In the genomic region with DNA sequence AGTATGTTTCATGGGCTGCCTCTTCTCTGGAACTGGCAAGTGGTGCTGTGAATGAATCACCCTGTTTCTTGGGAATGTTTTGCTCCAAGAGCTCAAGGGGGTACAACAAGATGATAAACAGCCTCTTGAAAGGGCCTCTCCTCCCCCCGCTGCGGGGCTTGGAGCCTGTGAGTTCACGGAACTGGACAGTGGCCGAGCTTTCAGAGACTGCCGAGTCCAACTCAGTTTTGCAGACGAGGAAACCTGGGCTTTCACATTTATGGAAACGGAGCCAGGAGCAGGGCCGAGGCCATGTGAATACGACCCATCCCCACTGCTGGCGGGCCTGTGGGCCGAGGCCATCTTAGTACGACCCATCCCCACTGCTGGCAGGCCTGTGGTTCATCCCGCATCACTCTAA, we compare ENCODE assay signal across 1 cellular context.
TF ChIP-seq lines count a peak whose summit lies in the region.

No MANE protein-coding gene starts in this region.

TF ChIP-seq in HepG2, 621 proteins besides CTCF, POLR2A, EP300 and RAD21:
- TF ChIP-seq ZNF501 (CRISPR knock-in tag; IDR thresholded peaks at IDR 0.05) (0 out of 2 replicates have a peak, but pooled peaks have one; percentile 14), TCF7 (IDR thresholded peaks at IDR 0.05; ENCODE audit: low read depth) (no peak), THAP11 (CRISPR knock-in tag; IDR thresholded peaks at IDR 0.05) (no peak), ZNF549 (CRISPR knock-in tag; IDR thresholded peaks at IDR 0.05) (no peak), NR2F1 (CRISPR knock-in tag; IDR thresholded peaks at IDR 0.05) (no peak), NFIB (CRISPR knock-in tag; IDR thresholded peaks at IDR 0.05; ENCODE audit: borderline replicate concordance) (no peak), TBP (CRISPR knock-in tag; IDR thresholded peaks at IDR 0.05) (no peak), MTERF4 (CRISPR knock-in tag; IDR thresholded peaks at IDR 0.05) (0 out of 2 replicates have a peak, but pooled peaks have one; percentile 29), ZBTB20 (CRISPR knock-in tag; IDR thresholded peaks at IDR 0.05; ENCODE audit: borderline replicate concordance, low read depth) (no peak), ZNF446 (CRISPR knock-in tag; IDR thresholded peaks at IDR 0.05) (no peak), SMAD1 (CRISPR knock-in tag; IDR thresholded peaks at IDR 0.05; ENCODE audit: borderline replicate concordance, low read depth) (0 out of 2 replicates have a peak, but pooled peaks have one; percentile 3), ARHGAP35 (CRISPR knock-in tag; IDR thresholded peaks at IDR 0.05; ENCODE audit: borderline replicate concordance) (0 out of 2 replicates have a peak, but pooled peaks have one; percentile 37), KLF16 (CRISPR knock-in tag; IDR thresholded peaks at IDR 0.05) (no peak), THYN1 (CRISPR knock-in tag; IDR thresholded peaks at IDR 0.05; ENCODE audit: borderline replicate concordance, low read depth) (no peak), HOXA3 (CRISPR knock-in tag; IDR thresholded peaks at IDR 0.05) (0 out of 2 replicates have a peak, but pooled peaks have one; percentile 9), ZFY (CRISPR knock-in tag; IDR thresholded peaks at IDR 0.05) (0 out of 2 replicates have a peak, but pooled peaks have one; percentile 13), HIVEP1 (CRISPR knock-in tag; IDR thresholded peaks at IDR 0.05) (0 out of 2 replicates have a peak, but pooled peaks have one; percentile 10), ZBTB38 (CRISPR knock-in tag; IDR thresholded peaks at IDR 0.05) (0 out of 2 replicates have a peak, but pooled peaks have one; percentile 54), PHF21A (CRISPR knock-in tag; IDR thresholded peaks at IDR 0.05) (no peak), HNRNPLL (IDR thresholded peaks at IDR 0.05; ENCODE audit: low read depth, low read length, poor library complexity, severe bottlenecking) (peak; percentile 10)
- TF ChIP-seq, protein P1, sequence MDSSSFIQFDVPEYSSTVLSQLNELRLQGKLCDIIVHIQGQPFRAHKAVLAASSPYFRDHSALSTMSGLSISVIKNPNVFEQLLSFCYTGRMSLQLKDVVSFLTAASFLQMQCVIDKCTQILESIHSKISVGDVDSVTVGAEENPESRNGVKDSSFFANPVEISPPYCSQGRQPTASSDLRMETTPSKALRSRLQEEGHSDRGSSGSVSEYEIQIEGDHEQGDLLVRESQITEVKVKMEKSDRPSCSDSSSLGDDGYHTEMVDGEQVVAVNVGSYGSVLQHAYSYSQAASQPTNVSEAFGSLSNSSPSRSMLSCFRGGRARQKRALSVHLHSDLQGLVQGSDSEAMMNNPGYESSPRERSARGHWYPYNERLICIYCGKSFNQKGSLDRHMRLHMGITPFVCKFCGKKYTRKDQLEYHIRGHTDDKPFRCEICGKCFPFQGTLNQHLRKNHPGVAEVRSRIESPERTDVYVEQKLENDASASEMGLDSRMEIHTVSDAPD (CRISPR knock-in tag; IDR thresholded peaks at IDR 0.05), result no peak
- TF ChIP-seq, protein P2, sequence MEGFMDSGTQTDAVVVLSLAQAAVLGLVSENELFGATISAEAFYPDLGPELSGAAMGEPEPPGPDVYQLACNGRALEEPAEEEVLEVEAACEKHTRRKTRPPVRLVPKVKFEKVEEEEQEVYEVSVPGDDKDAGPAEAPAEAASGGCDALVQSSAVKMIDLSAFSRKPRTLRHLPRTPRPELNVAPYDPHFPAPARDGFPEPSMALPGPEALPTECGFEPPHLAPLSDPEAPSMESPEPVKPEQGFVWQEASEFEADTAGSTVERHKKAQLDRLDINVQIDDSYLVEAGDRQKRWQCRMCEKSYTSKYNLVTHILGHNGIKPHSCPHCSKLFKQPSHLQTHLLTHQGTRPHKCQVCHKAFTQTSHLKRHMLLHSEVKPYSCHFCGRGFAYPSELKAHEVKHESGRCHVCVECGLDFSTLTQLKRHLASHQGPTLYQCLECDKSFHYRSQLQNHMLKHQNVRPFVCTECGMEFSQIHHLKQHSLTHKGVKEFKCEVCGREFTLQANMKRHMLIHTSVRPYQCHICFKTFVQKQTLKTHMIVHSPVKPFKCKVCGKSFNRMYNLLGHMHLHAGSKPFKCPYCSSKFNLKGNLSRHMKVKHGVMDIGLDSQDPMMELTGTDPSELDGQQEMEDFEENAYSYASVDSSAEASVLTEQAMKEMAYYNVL (CRISPR knock-in tag; IDR thresholded peaks at IDR 0.05; ENCODE audit: borderline replicate concordance), result no peak
- TF ChIP-seq, protein P3, sequence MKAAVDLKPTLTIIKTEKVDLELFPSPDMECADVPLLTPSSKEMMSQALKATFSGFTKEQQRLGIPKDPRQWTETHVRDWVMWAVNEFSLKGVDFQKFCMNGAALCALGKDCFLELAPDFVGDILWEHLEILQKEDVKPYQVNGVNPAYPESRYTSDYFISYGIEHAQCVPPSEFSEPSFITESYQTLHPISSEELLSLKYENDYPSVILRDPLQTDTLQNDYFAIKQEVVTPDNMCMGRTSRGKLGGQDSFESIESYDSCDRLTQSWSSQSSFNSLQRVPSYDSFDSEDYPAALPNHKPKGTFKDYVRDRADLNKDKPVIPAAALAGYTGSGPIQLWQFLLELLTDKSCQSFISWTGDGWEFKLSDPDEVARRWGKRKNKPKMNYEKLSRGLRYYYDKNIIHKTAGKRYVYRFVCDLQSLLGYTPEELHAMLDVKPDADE (CRISPR knock-in tag; IDR thresholded peaks at IDR 0.05), result no peak
- TF ChIP-seq, protein P4, sequence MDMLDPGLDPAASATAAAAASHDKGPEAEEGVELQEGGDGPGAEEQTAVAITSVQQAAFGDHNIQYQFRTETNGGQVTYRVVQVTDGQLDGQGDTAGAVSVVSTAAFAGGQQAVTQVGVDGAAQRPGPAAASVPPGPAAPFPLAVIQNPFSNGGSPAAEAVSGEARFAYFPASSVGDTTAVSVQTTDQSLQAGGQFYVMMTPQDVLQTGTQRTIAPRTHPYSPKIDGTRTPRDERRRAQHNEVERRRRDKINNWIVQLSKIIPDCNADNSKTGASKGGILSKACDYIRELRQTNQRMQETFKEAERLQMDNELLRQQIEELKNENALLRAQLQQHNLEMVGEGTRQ (IDR thresholded peaks at IDR 0.05; ENCODE audit: low read depth, low read length), result no peak
- TF ChIP-seq, protein P4 (CRISPR knock-in tag; IDR thresholded peaks at IDR 0.05; ENCODE audit: borderline replicate concordance), result no peak
- TF ChIP-seq, protein P5, sequence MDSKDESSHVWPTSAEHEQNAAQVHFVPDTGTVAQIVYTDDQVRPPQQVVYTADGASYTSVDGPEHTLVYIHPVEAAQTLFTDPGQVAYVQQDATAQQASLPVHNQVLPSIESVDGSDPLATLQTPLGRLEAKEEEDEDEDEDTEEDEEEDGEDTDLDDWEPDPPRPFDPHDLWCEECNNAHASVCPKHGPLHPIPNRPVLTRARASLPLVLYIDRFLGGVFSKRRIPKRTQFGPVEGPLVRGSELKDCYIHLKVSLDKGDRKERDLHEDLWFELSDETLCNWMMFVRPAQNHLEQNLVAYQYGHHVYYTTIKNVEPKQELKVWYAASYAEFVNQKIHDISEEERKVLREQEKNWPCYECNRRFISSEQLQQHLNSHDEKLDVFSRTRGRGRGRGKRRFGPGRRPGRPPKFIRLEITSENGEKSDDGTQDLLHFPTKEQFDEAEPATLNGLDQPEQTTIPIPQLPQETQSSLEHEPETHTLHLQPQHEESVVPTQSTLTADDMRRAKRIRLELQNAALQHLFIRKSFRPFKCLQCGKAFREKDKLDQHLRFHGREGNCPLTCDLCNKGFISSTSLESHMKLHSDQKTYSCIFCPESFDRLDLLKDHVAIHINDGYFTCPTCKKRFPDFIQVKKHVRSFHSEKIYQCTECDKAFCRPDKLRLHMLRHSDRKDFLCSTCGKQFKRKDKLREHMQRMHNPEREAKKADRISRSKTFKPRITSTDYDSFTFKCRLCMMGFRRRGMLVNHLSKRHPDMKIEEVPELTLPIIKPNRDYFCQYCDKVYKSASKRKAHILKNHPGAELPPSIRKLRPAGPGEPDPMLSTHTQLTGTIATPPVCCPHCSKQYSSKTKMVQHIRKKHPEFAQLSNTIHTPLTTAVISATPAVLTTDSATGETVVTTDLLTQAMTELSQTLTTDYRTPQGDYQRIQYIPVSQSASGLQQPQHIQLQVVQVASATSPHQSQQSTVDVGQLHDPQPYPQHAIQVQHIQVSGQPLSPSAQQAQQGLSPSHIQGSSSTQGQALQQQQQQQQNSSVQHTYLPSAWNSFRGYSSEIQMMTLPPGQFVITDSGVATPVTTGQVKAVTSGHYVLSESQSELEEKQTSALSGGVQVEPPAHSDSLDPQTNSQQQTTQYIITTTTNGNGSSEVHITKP (CRISPR knock-in tag; IDR thresholded peaks at IDR 0.05; ENCODE audit: low read depth), result peak; percentile 62; the same call in 1 of the 2 replicates
- TF ChIP-seq, protein P6, sequence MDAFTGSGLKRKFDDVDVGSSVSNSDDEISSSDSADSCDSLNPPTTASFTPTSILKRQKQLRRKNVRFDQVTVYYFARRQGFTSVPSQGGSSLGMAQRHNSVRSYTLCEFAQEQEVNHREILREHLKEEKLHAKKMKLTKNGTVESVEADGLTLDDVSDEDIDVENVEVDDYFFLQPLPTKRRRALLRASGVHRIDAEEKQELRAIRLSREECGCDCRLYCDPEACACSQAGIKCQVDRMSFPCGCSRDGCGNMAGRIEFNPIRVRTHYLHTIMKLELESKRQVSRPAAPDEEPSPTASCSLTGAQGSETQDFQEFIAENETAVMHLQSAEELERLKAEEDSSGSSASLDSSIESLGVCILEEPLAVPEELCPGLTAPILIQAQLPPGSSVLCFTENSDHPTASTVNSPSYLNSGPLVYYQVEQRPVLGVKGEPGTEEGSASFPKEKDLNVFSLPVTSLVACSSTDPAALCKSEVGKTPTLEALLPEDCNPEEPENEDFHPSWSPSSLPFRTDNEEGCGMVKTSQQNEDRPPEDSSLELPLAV (CRISPR knock-in tag; conservative IDR thresholded peaks at IDR 0.05; ENCODE audit: low read depth), result no peak
